Comparison of ENCODE assay signal across 22 cellular contexts in genomic region chrX:130124577-130124976, GRCh38. TPM values are rescaled to one million over a fixed set of nuclear protein-coding genes. Genes with fewer than 3 reads are reported as not detected.
A peak's percentile ranks its signal among the peaks of the same experiment; 100 is the strongest.
DNase-seq lines count a peak whose midpoint lies in the region; ATAC-seq, FAIRE-seq and TF ChIP-seq lines count a peak whose summit lies in the region.
"Had no signal": no experiment of that assay in that cellular context is flagged by ENCODE, and none has a peak within 500 bp of the region (broad histone marks: within the 10 kb centered on the region; RNA-seq: fewer than 3 reads in every experiment).

No MANE protein-coding gene starts in this region.

- TF ChIP-seq CTCF in RWPE2 (IDR thresholded peaks at IDR 0.05; ENCODE audit: poor library complexity, severe bottlenecking) (no peak), esophagus squamous epithelium (IDR thresholded peaks at IDR 0.05) (no peak), sigmoid colon (IDR thresholded peaks at IDR 0.05) (no peak)

- no peak overlapping the region for H3K4me3 ChIP-seq in RWPE2 (ENCODE audit: severe bottlenecking)
- no peak overlapping the region for H3K4me3 ChIP-seq in esophagus squamous epithelium
- no peak overlapping the region for H3K4me3 ChIP-seq in sigmoid colon
- H3K4me3 ChIP-seq: HAP-1, prostate gland had no signal

- ATAC-seq in RWPE2 (ENCODE audit: low read depth) (no peak), HG03135 (IDR thresholded peaks at IDR 0.05; ENCODE audit: unreplicated experiment) (no peak)
- ATAC-seq: naive thymus-derived CD8-positive, alpha-beta T cell had no signal

- no peak for TF ChIP-seq POLR2A in esophagus squamous epithelium (IDR thresholded peaks at IDR 0.05)
- no peak for TF ChIP-seq POLR2A in sigmoid colon (IDR thresholded peaks at IDR 0.05)

- DNase-seq in GM19239 (ENCODE audit: insufficient read length, low spot score) (no peak), RWPE2 (ENCODE audit: low spot score) (no peak), esophagus squamous epithelium (lab: John Stamatoyannopoulos, UW) (no peak), sigmoid colon (no peak), activated gamma-delta T cell treated with Interleukin-2 at 50 U/mL for 16 hours (no peak), amygdala (lab: John Stamatoyannopoulos, UW) (no peak), EL (no peak)
- DNase-seq: activated CD4-positive, alpha-beta memory T cell treated with anti-CD3 and anti-CD28 coated beads for 36 hours; activated naive CD4-positive, alpha-beta T cell treated with anti-CD3 and anti-CD28 coated beads, Interleukin-2, amount 50 U/mL, for 16 hours; activated T-cell treated with anti-CD3 and anti-CD28 coated beads, Interleukin-2, amount 50 U/mL, for 1 hour; CD4-positive, alpha-beta T cell; DMS53; KBM-7; naive thymus-derived CD8-positive, alpha-beta T cell; NCI-H1048; NCI-H2081; NCI-H510A treated with DMSO at 0.1 percent for 48 hours; SHP77 had no signal

- no peak for TF ChIP-seq EP300 in sigmoid colon (IDR thresholded peaks at IDR 0.05)

- peak; percentile 68 for FAIRE-seq in GM19239 (lab: Jason Lieb, UNC)
- FAIRE-seq: urothelium cell line had no signal

- intact Hi-C loops in esophagus squamous epithelium (cut with DNase I) (no loop called here), sigmoid colon (cut with DNase I) (loop anchor here (5.0 kb wide), 1 partner anchor 38 kb away; no protein-coding TSS in a partner anchor)

- peak overlapping the region; percentile 71 for H3K27ac ChIP-seq in RWPE2 (ENCODE audit: poor library complexity, severe bottlenecking)
- peak overlapping the region; percentile 56 to 72 (median 66) for H3K27ac ChIP-seq in esophagus squamous epithelium
- H3K27ac ChIP-seq in sigmoid colon, result peak overlapping the region; percentile 56 to 81 (median 74)

- no peaks in the 10 kb centered on the region for H3K36me3 ChIP-seq in RWPE2 (ENCODE audit: low read depth)
- H3K36me3 ChIP-seq in esophagus squamous epithelium, result peaks cover 0 to 20% (median 0%) of the 10 kb centered on the region in 3 donors
- H3K36me3 ChIP-seq in sigmoid colon, result peaks cover 0 to 10% (median 0%) of the 10 kb centered on the region in 4 donors
- H3K36me3 ChIP-seq: prostate gland had no signal

- H3K27me3 ChIP-seq in RWPE2 (ENCODE audit: insufficient read depth, poor library complexity, severe bottlenecking) (no peaks in the 10 kb centered on the region), esophagus squamous epithelium (no peaks in the 10 kb centered on the region), sigmoid colon (no peaks in the 10 kb centered on the region)

- H3K4me1 ChIP-seq in RWPE2 (ENCODE audit: insufficient read depth, poor library complexity, severe bottlenecking), result peaks cover 12% of the 10 kb centered on the region
- peaks cover 0 to 48% (median 6%) of the 10 kb centered on the region in 3 donors for H3K4me1 ChIP-seq in esophagus squamous epithelium
- peaks cover 0 to 35% (median 17%) of the 10 kb centered on the region in 4 donors for H3K4me1 ChIP-seq in sigmoid colon
- H3K4me1 ChIP-seq: prostate gland had no signal

- WGBS in esophagus squamous epithelium, 2 donors, result 43% methylated on average over 4 of the region's 4 CpGs; no CpG with 5 or more reads in 1 of the 2 donors
- 94 to 95% methylated on average over 4 of the region's 4 CpGs for WGBS in sigmoid colon, 2 donors

- H3K9me3 ChIP-seq in RWPE2 (ENCODE audit: severe bottlenecking) (no peaks in the 10 kb centered on the region), esophagus squamous epithelium (no peaks in the 10 kb centered on the region), sigmoid colon (no peaks in the 10 kb centered on the region)
- H3K9me3 ChIP-seq: HAP-1, prostate gland had no signal

RNA-seq across cellular contexts. Expression of gene ELF4, which starts 14.3 kb away (rescaled TPM):
- total RNA-seq in esophagus squamous epithelium (10 to 100 TPM in 3 of 4 donors, 1 to 10 TPM in 1; 9.2 to 14.1 (median 12.5) TPM), sigmoid colon (1 to 10 TPM; 4.6 to 7.8 (median 5.2) TPM)
- 10 to 100 TPM; 19.2 to 25.9 (median 22.2) TPM for polyA plus RNA-seq in sigmoid colon

RNA-seq across cellular contexts. Expression of gene AIFM1, which starts 41.1 kb away (rescaled TPM):
- total RNA-seq in esophagus squamous epithelium, result 10 to 100 TPM; 10.9 to 23.1 (median 17.0) TPM
- 10 to 100 TPM in 3 of 4 donors, 1 to 10 TPM in 1; 9.7 to 19.8 (median 14.2) TPM for total RNA-seq in sigmoid colon
- polyA plus RNA-seq in sigmoid colon, result 10 to 100 TPM; 27.0 to 55.9 (median 47.4) TPM

RNA-seq across cellular contexts. Expression of gene RAB33A, which starts 47.2 kb away (rescaled TPM):
- total RNA-seq in esophagus squamous epithelium (under 1 TPM in 1 of 4 donors, not detected in 3; 0.38 TPM), sigmoid colon (1 to 10 TPM in 2 of 4 donors, not detected in 2; 1.2 to 1.3 TPM)
- polyA plus RNA-seq in sigmoid colon, result 1 to 10 TPM in 2 of 3 donors, not detected in 1; 1.2 to 3.8 TPM
